ENCODE assay signal across 1 cellular context in genomic region chr22:37716708-37717107, GRCh38.
TF ChIP-seq lines count a peak whose summit lies in the region.

No MANE protein-coding gene starts in this region.

TF ChIP-seq in IMR-90, 13 proteins besides CTCF, POLR2A, EP300 and RAD21:
- no peak for TF ChIP-seq BHLHE40 (IDR thresholded peaks at IDR 0.05; ENCODE audit: low read depth, low read length)
- TF ChIP-seq MAZ (IDR thresholded peaks at IDR 0.05; ENCODE audit: borderline replicate concordance, low read depth, low read length) = no peak
- peak; percentile 57; the same call in 1 of the 2 replicates for TF ChIP-seq CEBPB (IDR thresholded peaks at IDR 0.05; ENCODE audit: low read depth, low read length)
